ENCODE assay signal across 23 cellular contexts in genomic region chr6:15824851-15825250, GRCh38.
"Had no signal": no experiment of that assay in that cellular context is flagged by ENCODE, and none has a peak within 500 bp of the region (broad histone marks: within the 10 kb centered on the region; RNA-seq: fewer than 3 reads in every experiment).

No MANE protein-coding gene starts in this region.

- H3K27ac ChIP-seq: KMS-11, PC-9, SK-N-MC had no signal

- ATAC-seq: activated naive CD4-positive, alpha-beta T cell treated with anti-CD3 and anti-CD28 coated beads, Interleukin-2, amount 50 U/mL, for 72 hours; activated naive CD8-positive, alpha-beta T cell treated with anti-CD3 and anti-CD28 coated beads, Interleukin-2, amount 50 U/mL, for 24 hours; activated T-cell treated with anti-CD3 and anti-CD28 coated beads, Interleukin-2, amount 50 U/mL, for 4 hours had no signal

- H3K4me3 ChIP-seq: PC-9, SK-N-MC had no signal

- DNase-seq: activated CD4-positive, alpha-beta memory T cell treated with anti-CD3 and anti-CD28 coated beads for 36 hours; activated CD4-positive, alpha-beta T cell treated with anti-CD3 and anti-CD28 coated beads, Interleukin-2, amount 10 ng/mL, durations not matched to agents 7 days and 5 days; activated CD4-positive, CD25-positive, alpha-beta regulatory T cell; activated CD8-positive, alpha-beta memory T cell treated with anti-CD3 and anti-CD28 coated beads for 24 hours; activated effector memory CD4-positive, alpha-beta T cell treated with anti-CD3 and anti-CD28 coated beads, Interleukin-2, amount 50 U/mL, for 16 hours; activated naive CD4-positive, alpha-beta T cell treated with Interleukin-2 at 50 U/mL for 16 hours; activated naive CD8-positive, alpha-beta T cell treated with anti-CD3 and anti-CD28 coated beads, Interleukin-2, amount 50 U/mL, for 24 hours; activated T-cell treated with anti-CD3 and anti-CD28 coated beads, Interleukin-2, amount 50 U/mL, for 4 hours; amniotic stem cell; MV-4-11; NCI-H1092 treated with DMSO at 0.1 percent for 48 hours; NCI-H1417 treated with DMSO at 0.1 percent for 48 hours; NCI-H1694; NCI-H2029; NCI-H2107; NCI-H2227 treated with DMSO at 0.1 percent for 48 hours; NCI-H446 treated with DMSO at 0.1 percent for 48 hours; NCI-H526 treated with DMSO at 0.1 percent for 48 hours; PC-9; SIG-M5 had no signal
